In the genomic region with DNA sequence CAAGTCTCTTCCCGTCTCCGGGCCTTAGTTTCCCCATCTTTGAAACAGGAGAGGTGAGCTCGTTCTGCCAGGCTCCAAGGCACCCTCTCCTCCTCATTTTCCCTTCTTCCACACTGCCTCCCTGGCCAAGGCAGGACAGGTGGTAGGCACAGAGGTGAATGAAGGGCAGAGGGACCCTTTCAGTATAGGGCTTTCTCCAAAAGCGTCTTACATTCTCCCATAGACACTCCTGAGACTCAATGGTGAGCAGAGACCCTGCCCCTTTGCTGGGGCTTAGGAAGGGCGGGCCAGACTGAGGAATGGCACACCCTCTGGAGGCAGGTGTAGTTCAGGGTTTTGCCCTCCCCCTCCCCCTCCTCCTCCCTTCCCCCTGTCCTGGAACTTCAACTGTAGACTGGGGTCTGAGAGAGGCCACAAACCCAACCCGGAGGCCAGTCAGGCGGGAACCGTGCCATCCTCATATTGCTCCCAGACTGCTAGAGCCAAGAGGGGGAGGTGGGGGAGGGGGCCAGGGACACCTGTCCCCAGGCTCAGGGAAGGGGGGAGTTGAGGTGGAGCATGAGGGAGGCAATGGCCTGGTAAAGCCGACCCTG, we compare ENCODE assay signal across 8 cellular contexts. TPM values are rescaled to one million over a fixed set of nuclear protein-coding genes. Genes with fewer than 3 reads are reported as not detected.
DNase-seq lines count a peak whose midpoint lies in the region; ATAC-seq and TF ChIP-seq lines count a peak whose summit lies in the region.

No MANE protein-coding gene starts in this region.

- ATAC-seq in HG03571 (IDR thresholded peaks at IDR 0.05; ENCODE audit: unreplicated experiment): no peak

- H3K4me3 Mint-ChIP-seq in nephron progenitor cell (peak overlapping the region; percentile 74), CD14-positive monocyte (peak overlapping the region in 1 of 2 donors; percentile 78)

- intact Hi-C loops in CD14-positive monocyte (cut with micrococcal nuclease): loop anchor here in 1 of 2 donors (5.0 kb wide), 1 partner anchor 98 kb away; the partner anchor contains the start of gene PSMC3IP

- DNase-seq in COLO668 (lab: John Stamatoyannopoulos, UW; ENCODE audit: unreplicated experiment): peak; percentile 66
- DNase-seq in NCI-H1092 treated with DMSO at 0.1 percent for 48 hours (lab: John Stamatoyannopoulos, UW): peak; percentile 79
- DNase-seq in coronary artery (ENCODE audit: low spot score): no peak
- DNase-seq in nephron progenitor cell: no peak
- no peak for DNase-seq in cerebellar nuclear complex (lab: John Stamatoyannopoulos, UW)
- DNase-seq in islet precursor cell: no peak
- DNase-seq in CD14-positive monocyte (ENCODE audit: low spot score): no peak

- no peak for TF ChIP-seq CTCF in coronary artery (IDR thresholded peaks at IDR 0.05)
- no peak for TF ChIP-seq CTCF in nephron progenitor cell (IDR thresholded peaks at IDR 0.05)
- TF ChIP-seq CTCF in CD14-positive monocyte (IDR thresholded peaks at IDR 0.05): no peak

- peak overlapping the region; percentile 93 for H3K4me3 ChIP-seq in coronary artery

- H3K27me3 Mint-ChIP-seq in nephron progenitor cell (ENCODE audit: low read depth, poor library complexity) (peaks cover 39% of the 10 kb centered on the region), CD14-positive monocyte (ENCODE audit: low read depth in 3 of 3) (peaks cover 53 to 69% (median 68%) of the 10 kb centered on the region in 3 donors)

- H3K27ac Mint-ChIP-seq in nephron progenitor cell (no peak overlapping the region), CD14-positive monocyte (peak overlapping the region in 1 of 7 donors; percentile 69)

- peaks cover 15% of the 10 kb centered on the region for H3K36me3 Mint-ChIP-seq in nephron progenitor cell (ENCODE audit: low read depth)
- H3K36me3 Mint-ChIP-seq in CD14-positive monocyte: peaks cover 11 to 12% of the 10 kb centered on the region in 2 donors

- peak overlapping the region; percentile 86 to 96 for H3K27ac ChIP-seq in coronary artery

- H3K9me3 Mint-ChIP-seq in nephron progenitor cell: no peaks in the 10 kb centered on the region
- peaks cover under 1 to 25% (median 15%) of the 10 kb centered on the region in 7 donors for H3K9me3 Mint-ChIP-seq in CD14-positive monocyte

- H3K4me1 Mint-ChIP-seq in nephron progenitor cell: peaks cover 55% of the 10 kb centered on the region
- peaks cover 57% of the 10 kb centered on the region for H3K4me1 Mint-ChIP-seq in CD14-positive monocyte

RNA-seq across cellular contexts. Expression of gene PLEKHH3, which starts 1.9 kb away (rescaled TPM):
- under 1 TPM; 0.38 to 0.41 TPM for polyA plus RNA-seq in CD14-positive monocyte

RNA-seq across cellular contexts. Expression of gene CCR10, which starts 6.8 kb away (rescaled TPM):
- under 1 TPM in 1 of 2 donors, not detected in 1; 0.13 TPM for polyA plus RNA-seq in CD14-positive monocyte

RNA-seq across cellular contexts. Expression of gene CNTNAP1, which starts 7.5 kb away (rescaled TPM):
- polyA plus RNA-seq in CD14-positive monocyte: under 1 TPM in 1 of 2 donors, not detected in 1; 0.24 TPM

RNA-seq across cellular contexts. Expression of gene TUBG2, which starts 15.8 kb away (rescaled TPM):
- under 1 TPM; 0.31 to 0.47 TPM for polyA plus RNA-seq in CD14-positive monocyte

Comparison
In these comparisons a context has a peak if more than half of its experiments do, and no peak if none do; other contexts are left out.
1. DNase-seq: peak in COLO668 (single experiment) and NCI-H1092 treated with DMSO at 0.1 percent for 48 hours (single experiment); none in coronary artery (single experiment), nephron progenitor cell (single experiment), cerebellar nuclear complex (0 of 2), islet precursor cell (single experiment) and CD14-positive monocyte (single experiment).